ENCODE assay signal across 19 cellular contexts in the genomic region with DNA sequence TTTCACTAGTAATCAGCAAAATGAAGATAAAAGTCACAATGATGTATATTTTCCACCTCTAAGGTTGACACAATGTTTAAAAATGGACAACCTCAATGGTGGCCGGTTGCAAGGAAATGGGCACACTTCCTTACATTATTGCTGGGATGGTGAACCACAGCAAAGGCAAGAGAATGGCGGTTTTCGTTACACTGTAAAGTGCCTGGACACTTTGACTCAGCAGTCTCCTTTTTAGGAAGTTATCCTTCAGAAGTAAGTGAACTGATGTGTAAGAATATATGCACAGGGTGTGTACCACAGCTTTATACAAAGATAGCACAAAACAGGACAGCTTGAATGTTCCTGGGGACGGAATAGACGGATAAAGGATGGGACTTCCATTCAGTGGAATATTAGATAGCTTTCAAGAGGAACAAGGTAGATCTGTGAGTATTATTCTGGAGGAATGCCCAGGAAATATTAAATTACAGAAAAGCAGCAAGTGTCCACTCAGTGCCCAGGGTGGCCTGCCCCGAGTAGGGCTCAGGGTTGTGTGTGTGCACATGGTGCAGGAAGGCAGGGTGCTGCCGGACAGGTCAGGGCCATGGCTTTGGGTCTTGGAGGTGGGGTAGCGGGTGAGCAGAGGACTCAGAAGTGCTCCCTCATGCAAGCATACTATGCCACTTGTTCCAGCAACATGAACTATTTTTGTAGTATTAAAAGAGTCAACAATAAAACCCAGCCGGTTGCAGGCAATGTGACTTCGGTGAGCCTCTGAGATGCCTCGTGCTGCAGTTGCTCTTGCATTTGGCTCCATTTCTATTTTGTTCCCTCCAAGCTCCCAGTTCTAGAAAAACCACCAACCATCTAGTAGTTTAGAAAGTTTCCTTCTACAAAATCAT. TPM values are rescaled to one million over a fixed set of nuclear protein-coding genes. Genes with fewer than 3 reads are reported as not detected.
"Had no signal": no experiment of that assay in that cellular context is flagged by ENCODE, and none has a peak within 500 bp of the region (broad histone marks: within the 10 kb centered on the region; RNA-seq: fewer than 3 reads in every experiment).

No MANE protein-coding gene starts in this region.

- H3K27me3 ChIP-seq: gastroesophageal sphincter, left lung, right atrium auricular region, sigmoid colon, tibial nerve, upper lobe of right lung, vagina had no signal

- H3K4me3 ChIP-seq: esophagus squamous epithelium, gastroesophageal sphincter, left lung, lower lobe of right lung, right atrium auricular region, sigmoid colon, tibial nerve, upper lobe of right lung, vagina had no signal

- H3K4me3 Mint-ChIP-seq: memory B cell, mesothelial cell of epicardium, nephron progenitor cell had no signal

- FAIRE-seq: small intestine had no signal

- ATAC-seq: gastroesophageal sphincter, left lung, lower lobe of right lung, upper lobe of right lung had no signal

- H3K9me3 Mint-ChIP-seq: memory B cell, nephron progenitor cell had no signal

- H3K4me1 Mint-ChIP-seq: memory B cell had no signal

- DNase-seq: esophagus squamous epithelium; foreskin fibroblast; glutamatergic neuron; islet precursor cell; left lung; lower lobe of right lung; nephron progenitor cell; sigmoid colon; small intestine; stimulated activated CD4-positive, alpha-beta T cell treated with anti-CD3 and anti-CD28 coated beads, Interleukin-2, amount 100 ng/mL, for 48 hours; stimulated activated naive CD4-positive, alpha-beta T cell treated with Interleukin-2 at 50 U/mL for 16 hours; upper lobe of right lung had no signal

- H3K27ac Mint-ChIP-seq: memory B cell, mesothelial cell of epicardium, nephron progenitor cell had no signal

- H3K27ac ChIP-seq: esophagus squamous epithelium, gastroesophageal sphincter, lower lobe of right lung, right atrium auricular region, sigmoid colon, tibial nerve, upper lobe of right lung, vagina had no signal

- H3K36me3 ChIP-seq: esophagus squamous epithelium, gastroesophageal sphincter, left lung, lower lobe of right lung, right atrium auricular region, sigmoid colon, tibial nerve, upper lobe of right lung, vagina had no signal

- H3K36me3 Mint-ChIP-seq: memory B cell, mesothelial cell of epicardium had no signal

- H3K9me3 ChIP-seq: esophagus squamous epithelium, gastroesophageal sphincter, left lung, lower lobe of right lung, right atrium auricular region, sigmoid colon, tibial nerve, upper lobe of right lung, vagina had no signal

RNA-seq across cellular contexts. Expression of a gene that starts 24.5 kb away (rescaled TPM):
- total RNA-seq: epithelial cell of proximal tubule had no signal
